ENCODE assay signal across 1 cellular context in the genomic region with DNA sequence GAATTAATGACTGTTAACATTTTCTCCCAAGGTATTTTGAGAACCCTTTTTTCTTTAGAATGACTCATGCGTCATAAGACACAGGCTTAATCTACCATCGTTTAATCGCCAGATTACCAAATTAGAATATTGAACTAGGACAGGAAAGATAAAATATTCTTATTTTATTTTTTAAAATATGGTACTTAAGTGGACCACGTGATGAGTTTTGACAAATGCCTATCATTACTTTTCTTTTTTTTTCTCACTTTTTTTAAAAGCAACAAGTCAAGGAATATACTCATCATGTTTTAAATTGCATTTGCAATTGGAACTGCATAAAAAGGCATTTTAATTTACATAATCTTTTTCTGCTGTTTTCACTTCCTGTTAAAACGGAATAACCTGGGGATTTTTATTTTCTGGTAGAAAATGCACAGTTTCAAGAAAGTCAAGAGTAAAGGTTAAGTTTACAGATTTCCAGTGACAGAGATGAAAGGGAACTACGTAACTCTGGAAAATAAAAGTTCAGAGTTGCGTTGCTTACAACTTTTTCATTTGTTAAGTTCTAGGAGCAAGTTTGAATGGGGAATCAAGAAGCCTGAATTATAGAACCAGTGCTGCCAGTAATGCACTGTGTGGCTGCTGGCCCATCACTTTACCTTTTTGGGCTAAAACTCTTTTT.
TF ChIP-seq lines count a peak whose summit lies in the region.

No MANE protein-coding gene starts in this region.

TF ChIP-seq in HepG2, 621 proteins besides CTCF, POLR2A, EP300 and RAD21 (continued from another document):
- TF ChIP-seq, protein P1, sequence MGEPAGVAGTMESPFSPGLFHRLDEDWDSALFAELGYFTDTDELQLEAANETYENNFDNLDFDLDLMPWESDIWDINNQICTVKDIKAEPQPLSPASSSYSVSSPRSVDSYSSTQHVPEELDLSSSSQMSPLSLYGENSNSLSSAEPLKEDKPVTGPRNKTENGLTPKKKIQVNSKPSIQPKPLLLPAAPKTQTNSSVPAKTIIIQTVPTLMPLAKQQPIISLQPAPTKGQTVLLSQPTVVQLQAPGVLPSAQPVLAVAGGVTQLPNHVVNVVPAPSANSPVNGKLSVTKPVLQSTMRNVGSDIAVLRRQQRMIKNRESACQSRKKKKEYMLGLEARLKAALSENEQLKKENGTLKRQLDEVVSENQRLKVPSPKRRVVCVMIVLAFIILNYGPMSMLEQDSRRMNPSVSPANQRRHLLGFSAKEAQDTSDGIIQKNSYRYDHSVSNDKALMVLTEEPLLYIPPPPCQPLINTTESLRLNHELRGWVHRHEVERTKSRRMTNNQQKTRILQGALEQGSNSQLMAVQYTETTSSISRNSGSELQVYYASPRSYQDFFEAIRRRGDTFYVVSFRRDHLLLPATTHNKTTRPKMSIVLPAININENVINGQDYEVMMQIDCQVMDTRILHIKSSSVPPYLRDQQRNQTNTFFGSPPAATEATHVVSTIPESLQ (CRISPR knock-in tag; conservative IDR thresholded peaks at IDR 0.05), result no peak
- TF ChIP-seq CBX5 (CRISPR knock-in tag; IDR thresholded peaks at IDR 0.05; ENCODE audit: borderline replicate concordance), result no peak
- no peak for TF ChIP-seq ESRRA (CRISPR knock-in tag; IDR thresholded peaks at IDR 0.05; ENCODE audit: low read depth)
- TF ChIP-seq ZFP90 (CRISPR knock-in tag; IDR thresholded peaks at IDR 0.05; ENCODE audit: borderline replicate concordance), result no peak
- TF ChIP-seq, protein P2, sequence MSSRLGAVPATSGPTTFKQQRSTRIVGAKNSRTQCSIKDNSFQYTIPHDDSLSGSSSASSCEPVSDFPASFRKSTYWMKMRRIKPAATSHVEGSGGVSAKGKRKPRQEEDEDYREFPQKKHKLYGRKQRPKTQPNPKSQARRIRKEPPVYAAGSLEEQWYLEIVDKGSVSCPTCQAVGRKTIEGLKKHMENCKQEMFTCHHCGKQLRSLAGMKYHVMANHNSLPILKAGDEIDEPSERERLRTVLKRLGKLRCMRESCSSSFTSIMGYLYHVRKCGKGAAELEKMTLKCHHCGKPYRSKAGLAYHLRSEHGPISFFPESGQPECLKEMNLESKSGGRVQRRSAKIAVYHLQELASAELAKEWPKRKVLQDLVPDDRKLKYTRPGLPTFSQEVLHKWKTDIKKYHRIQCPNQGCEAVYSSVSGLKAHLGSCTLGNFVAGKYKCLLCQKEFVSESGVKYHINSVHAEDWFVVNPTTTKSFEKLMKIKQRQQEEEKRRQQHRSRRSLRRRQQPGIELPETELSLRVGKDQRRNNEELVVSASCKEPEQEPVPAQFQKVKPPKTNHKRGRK (CRISPR knock-in tag; IDR thresholded peaks at IDR 0.05), result no peak
- TF ChIP-seq, protein P3, sequence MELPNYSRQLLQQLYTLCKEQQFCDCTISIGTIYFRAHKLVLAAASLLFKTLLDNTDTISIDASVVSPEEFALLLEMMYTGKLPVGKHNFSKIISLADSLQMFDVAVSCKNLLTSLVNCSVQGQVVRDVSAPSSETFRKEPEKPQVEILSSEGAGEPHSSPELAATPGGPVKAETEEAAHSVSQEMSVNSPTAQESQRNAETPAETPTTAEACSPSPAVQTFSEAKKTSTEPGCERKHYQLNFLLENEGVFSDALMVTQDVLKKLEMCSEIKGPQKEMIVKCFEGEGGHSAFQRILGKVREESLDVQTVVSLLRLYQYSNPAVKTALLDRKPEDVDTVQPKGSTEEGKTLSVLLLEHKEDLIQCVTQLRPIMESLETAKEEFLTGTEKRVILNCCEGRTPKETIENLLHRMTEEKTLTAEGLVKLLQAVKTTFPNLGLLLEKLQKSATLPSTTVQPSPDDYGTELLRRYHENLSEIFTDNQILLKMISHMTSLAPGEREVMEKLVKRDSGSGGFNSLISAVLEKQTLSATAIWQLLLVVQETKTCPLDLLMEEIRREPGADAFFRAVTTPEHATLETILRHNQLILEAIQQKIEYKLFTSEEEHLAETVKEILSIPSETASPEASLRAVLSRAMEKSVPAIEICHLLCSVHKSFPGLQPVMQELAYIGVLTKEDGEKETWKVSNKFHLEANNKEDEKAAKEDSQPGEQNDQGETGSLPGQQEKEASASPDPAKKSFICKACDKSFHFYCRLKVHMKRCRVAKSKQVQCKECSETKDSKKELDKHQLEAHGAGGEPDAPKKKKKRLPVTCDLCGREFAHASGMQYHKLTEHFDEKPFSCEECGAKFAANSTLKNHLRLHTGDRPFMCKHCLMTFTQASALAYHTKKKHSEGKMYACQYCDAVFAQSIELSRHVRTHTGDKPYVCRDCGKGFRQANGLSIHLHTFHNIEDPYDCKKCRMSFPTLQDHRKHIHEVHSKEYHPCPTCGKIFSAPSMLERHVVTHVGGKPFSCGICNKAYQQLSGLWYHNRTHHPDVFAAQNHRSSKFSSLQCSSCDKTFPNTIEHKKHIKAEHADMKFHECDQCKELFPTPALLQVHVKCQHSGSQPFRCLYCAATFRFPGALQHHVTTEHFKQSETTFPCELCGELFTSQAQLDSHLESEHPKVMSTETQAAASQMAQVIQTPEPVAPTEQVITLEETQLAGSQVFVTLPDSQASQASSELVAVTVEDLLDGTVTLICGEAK (IDR thresholded peaks at IDR 0.05), result no peak
- TF ChIP-seq, protein P3 (CRISPR knock-in tag; IDR thresholded peaks at IDR 0.05), result no peak
- TF ChIP-seq NCOR1 (IDR thresholded peaks at IDR 0.05; ENCODE audit: borderline replicate concordance, low read length), result peak; percentile 54; the same call in 1 of the 2 replicates
- TF ChIP-seq, protein P4, sequence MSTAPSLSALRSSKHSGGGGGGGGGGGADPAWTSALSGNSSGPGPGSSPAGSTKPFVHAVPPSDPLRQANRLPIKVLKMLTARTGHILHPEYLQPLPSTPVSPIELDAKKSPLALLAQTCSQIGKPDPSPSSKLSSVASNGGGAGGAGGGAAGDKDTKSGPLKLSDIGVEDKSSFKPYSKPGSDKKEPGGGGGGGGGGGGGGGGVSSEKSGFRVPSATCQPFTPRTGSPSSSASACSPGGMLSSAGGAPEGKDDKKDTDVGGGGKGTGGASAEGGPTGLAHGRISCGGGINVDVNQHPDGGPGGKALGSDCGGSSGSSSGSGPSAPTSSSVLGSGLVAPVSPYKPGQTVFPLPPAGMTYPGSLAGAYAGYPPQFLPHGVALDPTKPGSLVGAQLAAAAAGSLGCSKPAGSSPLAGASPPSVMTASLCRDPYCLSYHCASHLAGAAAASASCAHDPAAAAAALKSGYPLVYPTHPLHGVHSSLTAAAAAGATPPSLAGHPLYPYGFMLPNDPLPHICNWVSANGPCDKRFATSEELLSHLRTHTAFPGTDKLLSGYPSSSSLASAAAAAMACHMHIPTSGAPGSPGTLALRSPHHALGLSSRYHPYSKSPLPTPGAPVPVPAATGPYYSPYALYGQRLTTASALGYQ (CRISPR knock-in tag; IDR thresholded peaks at IDR 0.05), result no peak
- TF ChIP-seq, protein P5, sequence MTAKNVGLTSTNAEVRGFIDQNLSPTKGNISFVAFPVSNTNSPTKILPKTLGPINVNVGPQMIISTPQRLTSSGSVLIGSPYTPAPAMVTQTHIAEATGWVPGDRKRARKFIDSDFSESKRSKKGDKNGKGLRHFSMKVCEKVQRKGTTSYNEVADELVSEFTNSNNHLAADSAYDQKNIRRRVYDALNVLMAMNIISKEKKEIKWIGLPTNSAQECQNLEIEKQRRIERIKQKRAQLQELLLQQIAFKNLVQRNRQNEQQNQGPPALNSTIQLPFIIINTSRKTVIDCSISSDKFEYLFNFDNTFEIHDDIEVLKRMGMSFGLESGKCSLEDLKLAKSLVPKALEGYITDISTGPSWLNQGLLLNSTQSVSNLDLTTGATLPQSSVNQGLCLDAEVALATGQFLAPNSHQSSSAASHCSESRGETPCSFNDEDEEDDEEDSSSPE (CRISPR knock-in tag; IDR thresholded peaks at IDR 0.05), result no peak
- no peak for TF ChIP-seq RARG (CRISPR knock-in tag; IDR thresholded peaks at IDR 0.05; ENCODE audit: low read depth)
- TF ChIP-seq NR3C1 (CRISPR knock-in tag; IDR thresholded peaks at IDR 0.05), result no peak
- TF ChIP-seq, protein P6, sequence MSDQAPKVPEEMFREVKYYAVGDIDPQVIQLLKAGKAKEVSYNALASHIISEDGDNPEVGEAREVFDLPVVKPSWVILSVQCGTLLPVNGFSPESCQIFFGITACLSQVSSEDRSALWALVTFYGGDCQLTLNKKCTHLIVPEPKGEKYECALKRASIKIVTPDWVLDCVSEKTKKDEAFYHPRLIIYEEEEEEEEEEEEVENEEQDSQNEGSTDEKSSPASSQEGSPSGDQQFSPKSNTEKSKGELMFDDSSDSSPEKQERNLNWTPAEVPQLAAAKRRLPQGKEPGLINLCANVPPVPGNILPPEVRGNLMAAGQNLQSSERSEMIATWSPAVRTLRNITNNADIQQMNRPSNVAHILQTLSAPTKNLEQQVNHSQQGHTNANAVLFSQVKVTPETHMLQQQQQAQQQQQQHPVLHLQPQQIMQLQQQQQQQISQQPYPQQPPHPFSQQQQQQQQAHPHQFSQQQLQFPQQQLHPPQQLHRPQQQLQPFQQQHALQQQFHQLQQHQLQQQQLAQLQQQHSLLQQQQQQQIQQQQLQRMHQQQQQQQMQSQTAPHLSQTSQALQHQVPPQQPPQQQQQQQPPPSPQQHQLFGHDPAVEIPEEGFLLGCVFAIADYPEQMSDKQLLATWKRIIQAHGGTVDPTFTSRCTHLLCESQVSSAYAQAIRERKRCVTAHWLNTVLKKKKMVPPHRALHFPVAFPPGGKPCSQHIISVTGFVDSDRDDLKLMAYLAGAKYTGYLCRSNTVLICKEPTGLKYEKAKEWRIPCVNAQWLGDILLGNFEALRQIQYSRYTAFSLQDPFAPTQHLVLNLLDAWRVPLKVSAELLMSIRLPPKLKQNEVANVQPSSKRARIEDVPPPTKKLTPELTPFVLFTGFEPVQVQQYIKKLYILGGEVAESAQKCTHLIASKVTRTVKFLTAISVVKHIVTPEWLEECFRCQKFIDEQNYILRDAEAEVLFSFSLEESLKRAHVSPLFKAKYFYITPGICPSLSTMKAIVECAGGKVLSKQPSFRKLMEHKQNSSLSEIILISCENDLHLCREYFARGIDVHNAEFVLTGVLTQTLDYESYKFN (CRISPR knock-in tag; conservative IDR thresholded peaks at IDR 0.05), result peak; percentile 89
- TF ChIP-seq, protein P7, sequence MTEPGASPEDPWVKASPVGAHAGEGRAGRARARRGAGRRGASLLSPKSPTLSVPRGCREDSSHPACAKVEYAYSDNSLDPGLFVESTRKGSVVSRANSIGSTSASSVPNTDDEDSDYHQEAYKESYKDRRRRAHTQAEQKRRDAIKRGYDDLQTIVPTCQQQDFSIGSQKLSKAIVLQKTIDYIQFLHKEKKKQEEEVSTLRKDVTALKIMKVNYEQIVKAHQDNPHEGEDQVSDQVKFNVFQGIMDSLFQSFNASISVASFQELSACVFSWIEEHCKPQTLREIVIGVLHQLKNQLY (CRISPR knock-in tag; IDR thresholded peaks at IDR 0.05), result no peak
- peak; percentile 59; the same call in 1 of the 2 replicates for TF ChIP-seq PPARG (CRISPR knock-in tag; conservative IDR thresholded peaks at IDR 0.05)
- no peak for TF ChIP-seq TCF7L2 (IDR thresholded peaks at IDR 0.05; ENCODE audit: low read depth, low read length)
- TF ChIP-seq KAT8 (CRISPR knock-in tag; IDR thresholded peaks at IDR 0.05), result peak; percentile 34; the same call in 1 of the 2 replicates
- no peak for TF ChIP-seq ZNF274 (CRISPR knock-in tag; IDR thresholded peaks at IDR 0.05)
- TF ChIP-seq ZNF746 (CRISPR knock-in tag; IDR thresholded peaks at IDR 0.05), result no peak
- peak; percentile 60; the same call in 1 of the 2 replicates for TF ChIP-seq ISL2 (CRISPR knock-in tag; IDR thresholded peaks at IDR 0.05)
- TF ChIP-seq, protein P8, sequence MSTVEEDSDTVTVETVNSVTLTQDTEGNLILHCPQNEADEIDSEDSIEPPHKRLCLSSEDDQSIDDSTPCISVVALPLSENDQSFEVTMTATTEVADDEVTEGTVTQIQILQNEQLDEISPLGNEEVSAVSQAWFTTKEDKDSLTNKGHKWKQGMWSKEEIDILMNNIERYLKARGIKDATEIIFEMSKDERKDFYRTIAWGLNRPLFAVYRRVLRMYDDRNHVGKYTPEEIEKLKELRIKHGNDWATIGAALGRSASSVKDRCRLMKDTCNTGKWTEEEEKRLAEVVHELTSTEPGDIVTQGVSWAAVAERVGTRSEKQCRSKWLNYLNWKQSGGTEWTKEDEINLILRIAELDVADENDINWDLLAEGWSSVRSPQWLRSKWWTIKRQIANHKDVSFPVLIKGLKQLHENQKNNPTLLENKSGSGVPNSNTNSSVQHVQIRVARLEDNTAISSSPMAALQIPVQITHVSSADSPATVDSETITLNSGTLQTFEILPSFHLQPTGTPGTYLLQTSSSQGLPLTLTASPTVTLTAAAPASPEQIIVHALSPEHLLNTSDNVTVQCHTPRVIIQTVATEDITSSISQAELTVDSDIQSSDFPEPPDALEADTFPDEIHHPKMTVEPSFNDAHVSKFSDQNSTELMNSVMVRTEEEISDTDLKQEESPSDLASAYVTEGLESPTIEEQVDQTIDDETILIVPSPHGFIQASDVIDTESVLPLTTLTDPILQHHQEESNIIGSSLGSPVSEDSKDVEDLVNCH (CRISPR knock-in tag; IDR thresholded peaks at IDR 0.05), result no peak
- no peak for TF ChIP-seq KDM3A (CRISPR knock-in tag; IDR thresholded peaks at IDR 0.05; ENCODE audit: low read depth)
